Comparison of ENCODE assay signal across 24 cellular contexts in the genomic region with DNA sequence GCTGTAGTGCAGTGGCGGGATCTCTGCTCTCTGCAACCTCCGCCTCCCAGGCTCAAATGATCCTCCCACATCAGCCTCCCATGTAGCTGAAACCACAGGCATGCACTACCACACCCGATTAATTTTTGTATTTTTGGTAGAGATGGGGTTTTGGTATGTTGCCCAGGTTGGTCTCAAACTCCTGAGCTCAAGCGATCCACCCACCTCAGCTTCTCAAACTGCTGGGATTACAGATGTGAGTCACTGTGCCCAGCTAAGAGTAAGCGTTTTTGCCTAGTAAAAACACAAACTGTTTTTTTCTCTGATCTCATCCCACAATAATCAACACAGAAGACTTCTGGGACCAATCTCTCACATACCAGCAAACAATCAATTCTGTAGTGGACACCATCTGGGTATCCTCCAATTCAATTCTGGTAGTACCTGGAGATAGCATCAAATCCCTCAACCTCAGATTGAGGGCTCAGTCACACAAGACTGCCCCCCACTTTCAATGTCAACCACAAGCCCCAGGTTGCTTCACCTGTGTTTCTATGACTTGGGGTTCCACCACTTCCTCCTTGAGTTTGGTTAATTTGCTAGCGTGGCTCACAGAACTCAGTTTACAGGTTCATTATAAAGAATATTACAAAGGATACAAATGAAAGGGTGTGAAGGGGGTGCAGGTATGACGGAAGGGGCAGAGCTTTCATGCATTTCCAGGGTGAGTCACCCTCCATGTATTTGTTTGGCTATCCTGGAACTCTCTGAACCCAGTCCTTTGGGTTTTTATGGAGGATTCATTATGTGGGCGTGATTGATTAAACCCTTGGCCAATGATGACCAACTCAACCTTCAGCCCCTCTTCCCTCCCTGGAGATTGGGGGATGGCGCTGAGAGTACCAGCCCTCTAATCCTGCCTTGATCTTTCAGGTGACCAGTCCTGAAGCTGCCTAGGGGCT. TPM values are rescaled to one million over a fixed set of nuclear protein-coding genes. Genes with fewer than 3 reads are reported as not detected.
DNase-seq lines count a peak whose midpoint lies in the region; ATAC-seq and TF ChIP-seq lines count a peak whose summit lies in the region.
"Had no signal": no experiment of that assay in that cellular context is flagged by ENCODE, and none has a peak within 500 bp of the region (broad histone marks: within the 10 kb centered on the region; RNA-seq: fewer than 3 reads in every experiment).

No MANE protein-coding gene starts in this region.

- H3K4me1 Mint-ChIP-seq in activated naive CD8-positive, alpha-beta T cell treated with anti-CD3 and anti-CD28 coated beads, Interleukin-2, amount 10 ng/mL, durations not matched to agents 7 days and 5 days = peaks cover 15% of the 10 kb centered on the region
- H3K4me1 Mint-ChIP-seq in activated naive CD8-positive, alpha-beta T cell treated with anti-CD3 and anti-CD28 coated beads for 36 hours = peaks cover 9% of the 10 kb centered on the region
- H3K4me1 Mint-ChIP-seq in activated T-helper 17 cell treated with anti-CD3 and anti-CD28 coated beads, Interleukin-2, amount 50 U/mL, for 72 hours = peaks cover 8% of the 10 kb centered on the region
- peaks cover 16% of the 10 kb centered on the region for H3K4me1 Mint-ChIP-seq in stimulated activated effector memory CD8-positive, alpha-beta T cell treated with anti-CD3 and anti-CD28 coated beads, Interleukin-12 subunit alpha, Interleukin-12 subunit beta, amount 100 ng/mL, for 72 hours
- no peaks in the 10 kb centered on the region for H3K4me1 Mint-ChIP-seq in endothelial cell (ENCODE audit: unreplicated experiment)
- H3K4me1 Mint-ChIP-seq: neural progenitor cell had no signal

- H3K27ac Mint-ChIP-seq in activated naive CD8-positive, alpha-beta T cell treated with anti-CD3 and anti-CD28 coated beads, Interleukin-2, amount 10 ng/mL, durations not matched to agents 7 days and 5 days = no peak overlapping the region
- no peak overlapping the region for H3K27ac Mint-ChIP-seq in activated naive CD8-positive, alpha-beta T cell treated with anti-CD3 and anti-CD28 coated beads for 36 hours
- H3K27ac Mint-ChIP-seq in activated T-helper 17 cell treated with anti-CD3 and anti-CD28 coated beads, Interleukin-2, amount 50 U/mL, for 72 hours = no peak overlapping the region
- H3K27ac Mint-ChIP-seq in stimulated activated effector memory CD8-positive, alpha-beta T cell treated with anti-CD3 and anti-CD28 coated beads, Interleukin-12 subunit alpha, Interleukin-12 subunit beta, amount 100 ng/mL, for 72 hours = peak overlapping the region; percentile 5
- no peak overlapping the region for H3K27ac Mint-ChIP-seq in endothelial cell (ENCODE audit: unreplicated experiment)
- H3K27ac Mint-ChIP-seq: CD14-positive monocyte, neural progenitor cell had no signal

- H3K4me3 Mint-ChIP-seq in activated naive CD8-positive, alpha-beta T cell treated with anti-CD3 and anti-CD28 coated beads, Interleukin-2, amount 10 ng/mL, durations not matched to agents 7 days and 5 days = no peak overlapping the region
- no peak overlapping the region for H3K4me3 Mint-ChIP-seq in activated naive CD8-positive, alpha-beta T cell treated with anti-CD3 and anti-CD28 coated beads for 36 hours
- no peak overlapping the region for H3K4me3 Mint-ChIP-seq in activated T-helper 17 cell treated with anti-CD3 and anti-CD28 coated beads, Interleukin-2, amount 50 U/mL, for 72 hours
- H3K4me3 Mint-ChIP-seq in stimulated activated effector memory CD8-positive, alpha-beta T cell treated with anti-CD3 and anti-CD28 coated beads, Interleukin-12 subunit alpha, Interleukin-12 subunit beta, amount 100 ng/mL, for 72 hours = no peak overlapping the region
- no peak overlapping the region for H3K4me3 Mint-ChIP-seq in endothelial cell (ENCODE audit: unreplicated experiment)
- H3K4me3 Mint-ChIP-seq: CD14-positive monocyte; central memory CD8-positive, alpha-beta T cell; neural progenitor cell had no signal

- H3K9me3 Mint-ChIP-seq in activated naive CD8-positive, alpha-beta T cell treated with anti-CD3 and anti-CD28 coated beads, Interleukin-2, amount 10 ng/mL, durations not matched to agents 7 days and 5 days = no peaks in the 10 kb centered on the region
- H3K9me3 Mint-ChIP-seq in activated naive CD8-positive, alpha-beta T cell treated with anti-CD3 and anti-CD28 coated beads for 36 hours = no peaks in the 10 kb centered on the region
- no peaks in the 10 kb centered on the region for H3K9me3 Mint-ChIP-seq in activated T-helper 17 cell treated with anti-CD3 and anti-CD28 coated beads, Interleukin-2, amount 50 U/mL, for 72 hours
- H3K9me3 Mint-ChIP-seq in stimulated activated effector memory CD8-positive, alpha-beta T cell treated with anti-CD3 and anti-CD28 coated beads, Interleukin-12 subunit alpha, Interleukin-12 subunit beta, amount 100 ng/mL, for 72 hours = no peaks in the 10 kb centered on the region
- H3K9me3 Mint-ChIP-seq in endothelial cell (ENCODE audit: unreplicated experiment) = no peaks in the 10 kb centered on the region
- H3K9me3 Mint-ChIP-seq: CD14-positive monocyte; central memory CD8-positive, alpha-beta T cell; neural progenitor cell had no signal

- POLR2A ChIA-PET in activated naive CD8-positive, alpha-beta T cell treated with anti-CD3 and anti-CD28 coated beads, Interleukin-2, amount 10 ng/mL, durations not matched to agents 7 days and 5 days (lab: Charles Lee) = interaction anchor here (0.7 kb wide), 1 partner anchor 40 kb away, joined by 3 read pairs; a partner anchor contains a TSS

- DNase-seq in activated naive CD8-positive, alpha-beta T cell treated with anti-CD3 and anti-CD28 coated beads, Interleukin-2, amount 10 ng/mL, durations not matched to agents 7 days and 5 days = no peak
- no peak for DNase-seq in activated naive CD8-positive, alpha-beta T cell treated with anti-CD3 and anti-CD28 coated beads for 36 hours
- DNase-seq in HK-2 (ENCODE audit: unreplicated experiment) (peak; percentile 6), endothelial cell (ENCODE audit: low spot score) (no peak), HuH-7 (ENCODE audit: low spot score) (no peak), NOMO-1 treated with DMSO at 0.1 percent for 48 hours (lab: John Stamatoyannopoulos, UW; ENCODE audit: unreplicated experiment) (no peak)
- no peak for DNase-seq in stimulated activated effector memory CD8-positive, alpha-beta T cell treated with anti-CD3 and anti-CD28 coated beads, Interleukin-12 subunit alpha, Interleukin-12 subunit beta, amount 100 ng/mL, for 72 hours (ENCODE audit: low spot score in 2 of 2)
- DNase-seq: activated CD4-positive, alpha-beta T cell treated with anti-CD3 and anti-CD28 coated beads, Interleukin-2, amount 50 U/mL, for 48 hours; anterior cingulate cortex; esophagus squamous epithelium; glutamatergic neuron; NCI-H1417 treated with DMSO at 0.1 percent for 48 hours; NCI-H69; OCI-M1; SHP77 treated with DMSO at 0.1 percent for 48 hours; small intestine; stimulated activated CD4-positive, alpha-beta T cell treated with anti-CD3 and anti-CD28 coated beads, Interleukin-4, amount 100 ng/mL, for 4 hours; T-helper 1 cell had no signal

- H3K27me3 Mint-ChIP-seq in activated naive CD8-positive, alpha-beta T cell treated with anti-CD3 and anti-CD28 coated beads, Interleukin-2, amount 10 ng/mL, durations not matched to agents 7 days and 5 days = peaks cover 2% of the 10 kb centered on the region
- no peaks in the 10 kb centered on the region for H3K27me3 Mint-ChIP-seq in activated naive CD8-positive, alpha-beta T cell treated with anti-CD3 and anti-CD28 coated beads for 36 hours
- H3K27me3 Mint-ChIP-seq in activated T-helper 17 cell treated with anti-CD3 and anti-CD28 coated beads, Interleukin-2, amount 50 U/mL, for 72 hours = no peaks in the 10 kb centered on the region
- no peaks in the 10 kb centered on the region for H3K27me3 Mint-ChIP-seq in endothelial cell (ENCODE audit: unreplicated experiment)
- H3K27me3 Mint-ChIP-seq: central memory CD8-positive, alpha-beta T cell had no signal

- peak; percentile 81 for ATAC-seq in activated naive CD8-positive, alpha-beta T cell treated with anti-CD3 and anti-CD28 coated beads, Interleukin-2, amount 10 ng/mL, durations not matched to agents 7 days and 5 days (ENCODE audit: low read depth)
- ATAC-seq in activated T-helper 17 cell treated with anti-CD3 and anti-CD28 coated beads, Interleukin-2, amount 50 U/mL, for 72 hours (replicated peaks) = peak; percentile 67
- peak; percentile 43 for ATAC-seq in stimulated activated effector memory CD8-positive, alpha-beta T cell treated with anti-CD3 and anti-CD28 coated beads, Interleukin-12 subunit alpha, Interleukin-12 subunit beta, amount 100 ng/mL, for 72 hours
- ATAC-seq: left lobe of liver had no signal

- H3K36me3 Mint-ChIP-seq in activated naive CD8-positive, alpha-beta T cell treated with anti-CD3 and anti-CD28 coated beads, Interleukin-2, amount 10 ng/mL, durations not matched to agents 7 days and 5 days = no peaks in the 10 kb centered on the region
- no peaks in the 10 kb centered on the region for H3K36me3 Mint-ChIP-seq in activated naive CD8-positive, alpha-beta T cell treated with anti-CD3 and anti-CD28 coated beads for 36 hours
- no peaks in the 10 kb centered on the region for H3K36me3 Mint-ChIP-seq in activated T-helper 17 cell treated with anti-CD3 and anti-CD28 coated beads, Interleukin-2, amount 50 U/mL, for 72 hours (ENCODE audit: low read depth)
- no peaks in the 10 kb centered on the region for H3K36me3 Mint-ChIP-seq in stimulated activated effector memory CD8-positive, alpha-beta T cell treated with anti-CD3 and anti-CD28 coated beads, Interleukin-12 subunit alpha, Interleukin-12 subunit beta, amount 100 ng/mL, for 72 hours
- H3K36me3 Mint-ChIP-seq in endothelial cell (ENCODE audit: low read depth, unreplicated experiment) = no peaks in the 10 kb centered on the region
- H3K36me3 Mint-ChIP-seq: CD14-positive monocyte, neural progenitor cell had no signal

- no peak for TF ChIP-seq CTCF in endothelial cell (IDR thresholded peaks at IDR 0.05; ENCODE audit: unreplicated experiment)

RNA-seq across cellular contexts. Expression of a gene that starts 40.0 kb away (rescaled TPM):
- 1 to 10 TPM; 7.5 to 7.7 TPM for total RNA-seq in activated naive CD8-positive, alpha-beta T cell treated with anti-CD3 and anti-CD28 coated beads, Interleukin-2, amount 10 ng/mL, durations not matched to agents 7 days and 5 days
- total RNA-seq in activated naive CD8-positive, alpha-beta T cell treated with anti-CD3 and anti-CD28 coated beads for 36 hours = 1 to 10 TPM; 1.0 to 1.3 TPM
- total RNA-seq in activated T-helper 17 cell treated with anti-CD3 and anti-CD28 coated beads, Interleukin-2, amount 50 U/mL, for 72 hours = 1 to 10 TPM; 1.4 to 2.1 TPM
- 10.2 TPM for total RNA-seq in endothelial cell (ENCODE audit: unreplicated experiment)
- total RNA-seq: HT1080 had no signal
